24 cellular contexts compared by ENCODE assay signal in genomic region chr19:1278074-1278473, GRCh38. TPM values are rescaled to one million over a fixed set of nuclear protein-coding genes. Genes with fewer than 3 reads are reported as not detected.
DNase-seq lines count a peak whose midpoint lies in the region; ATAC-seq and TF ChIP-seq lines count a peak whose summit lies in the region.
"Had no signal": no experiment of that assay in that cellular context is flagged by ENCODE, and none has a peak within 500 bp of the region (broad histone marks: within the 10 kb centered on the region; RNA-seq: fewer than 3 reads in every experiment).

No MANE protein-coding gene starts in this region.

- no peak overlapping the region for H2AFZ ChIP-seq in mesenchymal stem cell (ENCODE audit: low read depth, low read length)

- TF ChIP-seq POLR2A in Raji (IDR thresholded peaks at IDR 0.05; ENCODE audit: insufficient read depth, low read depth, low read length): 0 out of 2 replicates have a peak, but pooled peaks have one; percentile 18

- H3K23ac ChIP-seq in mesenchymal stem cell (ENCODE audit: low read length in 2 of 2): no peak overlapping the region

- peaks cover 22% of the 10 kb centered on the region for H3K79me1 ChIP-seq in mesenchymal stem cell (replicated peaks; ENCODE audit: low read length, poor library complexity, severe bottlenecking)

- no peak overlapping the region for H2BK12ac ChIP-seq in mesenchymal stem cell (ENCODE audit: low read length in 2 of 2)

- H3K27me3 Mint-ChIP-seq in T-helper 2 cell treated with Interferon-gamma antibody and Interleukin-4, amounts not matched to agents 5 μg/mL and 100 μg/mL, for 36 hours (ENCODE audit: low read depth): peaks cover 2% of the 10 kb centered on the region

- H3K18ac ChIP-seq in mesenchymal stem cell (ENCODE audit: low read depth in 1 of 2, low read length in 2 of 2): peak overlapping the region in 1 of 2 experiments; percentile 16

- no peak overlapping the region for H3K4me3 ChIP-seq in mesenchymal stem cell (ENCODE audit: insufficient read depth in 1 of 2, low read depth in 1 of 2, low read length in 2 of 2)
- H3K4me3 ChIP-seq: coronary artery, mucosa of descending colon, right atrium auricular region, thoracic aorta, uterus had no signal

- H3K27ac ChIP-seq in 22Rv1 (peak overlapping the region; percentile 99), mesenchymal stem cell (ENCODE audit: low read length, poor library complexity, severe bottlenecking) (no peak overlapping the region)
- H3K27ac ChIP-seq: coronary artery, epithelial cell of prostate, right atrium auricular region, thoracic aorta, uterus had no signal

- H2BK120ac ChIP-seq in mesenchymal stem cell (ENCODE audit: low read depth, low read length): no peak overlapping the region

- ATAC-seq in HG02798 (IDR thresholded peaks at IDR 0.05; ENCODE audit: poor library complexity, unreplicated experiment) (no peak), HG03565 (IDR thresholded peaks at IDR 0.05; ENCODE audit: unreplicated experiment) (no peak)
- ATAC-seq: activated CD4-positive, CD25-positive, alpha-beta regulatory T cell treated with anti-CD3 and anti-CD28 coated beads, Interleukin-2, amount 50 U/mL, for 24 hours; mucosa of descending colon had no signal

- peaks cover 35% of the 10 kb centered on the region for H3K36me3 Mint-ChIP-seq in T-helper 2 cell treated with Interferon-gamma antibody and Interleukin-4, amounts not matched to agents 5 μg/mL and 100 μg/mL, for 36 hours (ENCODE audit: low read depth)

- H3K4me1 Mint-ChIP-seq in T-helper 2 cell treated with Interferon-gamma antibody and Interleukin-4, amounts not matched to agents 5 μg/mL and 100 μg/mL, for 36 hours (ENCODE audit: low read depth): peaks cover 13% of the 10 kb centered on the region

- no peak overlapping the region for H3K14ac ChIP-seq in mesenchymal stem cell (ENCODE audit: low read length in 2 of 2)

- H4K8ac ChIP-seq in mesenchymal stem cell (ENCODE audit: low read length): no peak overlapping the region

- H3K9me3 ChIP-seq in mesenchymal stem cell (ENCODE audit: control insufficient read depth, low read length): no peaks in the 10 kb centered on the region
- H3K9me3 ChIP-seq: mucosa of descending colon, right atrium auricular region, thoracic aorta, uterus had no signal

- no peak overlapping the region for H3K9ac ChIP-seq in mesenchymal stem cell (ENCODE audit: low read length)

- peak overlapping the region; percentile 29 for H3K4me3 Mint-ChIP-seq in T-helper 2 cell treated with Interferon-gamma antibody and Interleukin-4, amounts not matched to agents 5 μg/mL and 100 μg/mL, for 36 hours

- H2BK5ac ChIP-seq in mesenchymal stem cell (ENCODE audit: low read depth, low read length, poor library complexity, severe bottlenecking): no peak overlapping the region

- no peaks in the 10 kb centered on the region for H3K9me3 Mint-ChIP-seq in T-helper 2 cell treated with Interferon-gamma antibody and Interleukin-4, amounts not matched to agents 5 μg/mL and 100 μg/mL, for 36 hours

- no peak overlapping the region for H2AK5ac ChIP-seq in mesenchymal stem cell (ENCODE audit: low read length, severe bottlenecking)

- peak overlapping the region; percentile 11 for H4K91ac ChIP-seq in mesenchymal stem cell (ENCODE audit: low read length)

- H3K4me1 ChIP-seq in mesenchymal stem cell (ENCODE audit: control insufficient read depth, insufficient read depth, low read depth, low read length): peaks cover 27% of the 10 kb centered on the region

- no peak for DNase-seq in T-helper 2 cell treated with Interferon-gamma antibody and Interleukin-4, amounts not matched to agents 5 μg/mL and 100 μg/mL, for 36 hours (ENCODE audit: low spot score)
- no peak for DNase-seq in T-helper 2 cell
- DNase-seq in mesenchymal stem cell: no peak
- no peak for DNase-seq in amniotic stem cell (lab: John Stamatoyannopoulos, UW)
- DNase-seq: activated gamma-delta T cell treated with Interleukin-2 at 50 U/mL for 16 hours; aorta; DND-41; effector memory CD4-positive, alpha-beta T cell; GF-D8; hippocampal formation; OCI-M1; small intestine; stimulated activated naive CD4-positive, alpha-beta T cell treated with Interleukin-2 at 50 U/mL for 16 hours; uterus had no signal

- peaks cover 0 to 4% of the 10 kb centered on the region in 2 experiments for H3K27me3 ChIP-seq in mesenchymal stem cell (ENCODE audit: control insufficient read depth in 1 of 2, insufficient read depth in 1 of 2, low read length in 2 of 2)
- H3K27me3 ChIP-seq: right atrium auricular region, uterus had no signal

- H3K4me2 ChIP-seq in mesenchymal stem cell (ENCODE audit: low read length, poor library complexity, severe bottlenecking): no peak overlapping the region

- H3K27ac Mint-ChIP-seq in T-helper 2 cell treated with Interferon-gamma antibody and Interleukin-4, amounts not matched to agents 5 μg/mL and 100 μg/mL, for 36 hours: no peak overlapping the region

- peaks cover 38 to 64% of the 10 kb centered on the region in 2 experiments for H3K36me3 ChIP-seq in mesenchymal stem cell (ENCODE audit: control insufficient read depth in 1 of 2, insufficient read depth in 2 of 2, low read depth in 1 of 2, low read length in 2 of 2)
- H3K36me3 ChIP-seq: uterus had no signal

- 92% methylated on average over 12 of the region's 12 CpGs for WGBS in mesenchymal stem cell

- H2BK15ac ChIP-seq in mesenchymal stem cell (ENCODE audit: low read depth, poor library complexity, severe bottlenecking): no peak overlapping the region

- H3K4ac ChIP-seq in mesenchymal stem cell (ENCODE audit: low read depth in 1 of 2, low read length in 2 of 2): no peak overlapping the region

- no peak for TF ChIP-seq CTCF in 22Rv1 (IDR thresholded peaks at IDR 0.05)

RNA-seq across cellular contexts. Expression of gene FAM174C, which starts 2.7 kb away (rescaled TPM):
- polyA plus RNA-seq in mesenchymal stem cell (2013, experiment 1 of 2): 60.2 TPM
- 59.6 TPM for polyA plus RNA-seq in mesenchymal stem cell (2013, experiment 2 of 2)

RNA-seq across cellular contexts. Expression of gene EFNA2, which starts 7.6 kb away (rescaled TPM):
- polyA plus RNA-seq in mesenchymal stem cell (2013, experiment 1 of 2): 0.06 TPM
- 0.15 TPM for polyA plus RNA-seq in mesenchymal stem cell (2013, experiment 2 of 2)

RNA-seq across cellular contexts. Expression of gene CIRBP, which starts 8.9 kb away (rescaled TPM):
- 118 TPM for polyA plus RNA-seq in mesenchymal stem cell (2013, experiment 1 of 2)
- 120 TPM for polyA plus RNA-seq in mesenchymal stem cell (2013, experiment 2 of 2)

RNA-seq across cellular contexts. Expression of gene MIDN, which starts 29.7 kb away (rescaled TPM):
- polyA plus RNA-seq in mesenchymal stem cell (2013, experiment 1 of 2): 58.6 TPM
- polyA plus RNA-seq in mesenchymal stem cell (2013, experiment 2 of 2): 58.0 TPM

RNA-seq across cellular contexts. Expression of gene ATP5F1D, which starts 36.5 kb away (rescaled TPM):
- polyA plus RNA-seq in mesenchymal stem cell (2013, experiment 1 of 2): 121 TPM
- 127 TPM for polyA plus RNA-seq in mesenchymal stem cell (2013, experiment 2 of 2)
